29 cellular contexts compared by ENCODE assay signal in the genomic region with DNA sequence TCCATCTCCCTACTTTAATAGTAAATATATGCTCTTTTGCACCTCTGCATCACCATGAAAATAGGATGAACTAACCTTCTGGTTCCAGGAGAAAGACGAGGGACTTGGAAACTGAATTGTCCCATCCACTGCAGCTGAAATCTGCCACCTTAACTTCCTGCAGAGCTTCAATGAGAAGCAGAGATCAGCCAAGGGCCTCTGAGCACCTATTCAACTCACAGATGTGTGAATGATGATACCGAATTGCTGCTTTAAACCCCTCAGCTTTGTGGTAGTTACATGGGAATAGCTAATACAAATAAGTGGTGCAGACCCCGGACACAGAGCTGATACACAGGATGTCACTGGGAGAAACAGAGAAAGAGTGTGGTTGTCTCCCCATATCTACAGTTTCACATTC.
"Had no signal": no experiment of that assay in that cellular context is flagged by ENCODE, and none has a peak within 500 bp of the region (broad histone marks: within the 10 kb centered on the region; RNA-seq: fewer than 3 reads in every experiment).

No MANE protein-coding gene starts in this region.

- H3K9me3 ChIP-seq: left lung, lower lobe of right lung, neutrophil, ovary, right atrium auricular region, stomach, testis, thyroid gland, transverse colon, upper lobe of left lung, vagina had no signal

- H3K27ac ChIP-seq: left lung, lower lobe of right lung, neutrophil, ovary, right atrium auricular region, skin epidermis, stomach, testis, thyroid gland, transverse colon, upper lobe of left lung, vagina had no signal

- H3K27me3 Mint-ChIP-seq: naive thymus-derived CD8-positive, alpha-beta T cell; progenitor cell of endocrine pancreas; stimulated activated naive B cell treated with anti-CD40 and anti-IgM and Interleukin-4, amounts not matched to agents 10 μg/mL and 1 μg/mL and 100 μg/mL, for 72 hours had no signal

- H3K4me1 Mint-ChIP-seq: immature natural killer cell; naive thymus-derived CD8-positive, alpha-beta T cell; nephron; neural crest cell; stimulated activated naive B cell treated with anti-CD40 and anti-IgM and Interleukin-4, amounts not matched to agents 10 μg/mL and 1 μg/mL and 100 μg/mL, for 72 hours had no signal

- H3K4me3 ChIP-seq: left lung, lower lobe of right lung, ovary, right atrium auricular region, skin epidermis, stomach, testis, thyroid gland, transverse colon, upper lobe of left lung, vagina had no signal

- H3K9me3 Mint-ChIP-seq: nephron, neural crest cell had no signal

- H3K27ac Mint-ChIP-seq: immature natural killer cell; naive thymus-derived CD8-positive, alpha-beta T cell; nephron; progenitor cell of endocrine pancreas; stimulated activated naive B cell treated with anti-CD40 and anti-IgM and Interleukin-4, amounts not matched to agents 10 μg/mL and 1 μg/mL and 100 μg/mL, for 72 hours had no signal

- H3K36me3 Mint-ChIP-seq: immature natural killer cell; naive thymus-derived CD8-positive, alpha-beta T cell; stimulated activated naive B cell treated with anti-CD40 and anti-IgM and Interleukin-4, amounts not matched to agents 10 μg/mL and 1 μg/mL and 100 μg/mL, for 72 hours had no signal

- H3K4me3 Mint-ChIP-seq: immature natural killer cell; naive thymus-derived CD8-positive, alpha-beta T cell; nephron; neural crest cell; stimulated activated naive B cell treated with anti-CD40 and anti-IgM and Interleukin-4, amounts not matched to agents 10 μg/mL and 1 μg/mL and 100 μg/mL, for 72 hours had no signal

- H3K36me3 ChIP-seq: left lung, lower lobe of right lung, neutrophil, ovary, right atrium auricular region, stomach, thyroid gland, transverse colon, upper lobe of left lung, vagina had no signal

- ATAC-seq: left colon; left lung; lower lobe of right lung; naive thymus-derived CD8-positive, alpha-beta T cell; sciatic nerve; stimulated activated naive B cell treated with anti-CD40 and anti-IgM and Interleukin-4, amounts not matched to agents 10 μg/mL and 1 μg/mL and 100 μg/mL, for 72 hours; stimulated activated naive CD8-positive, alpha-beta T cell treated with anti-CD3 and anti-CD28 coated beads, Interleukin-15, Interleukin-2, amounts not matched to agents 100 U/mL and 50 U/mL, for 24 hours had no signal

- DNase-seq: hypothalamus; immature natural killer cell; kidney; left colon; left lung; lower lobe of right lung; mammary epithelial cell; mesenchymal stem cell; naive thymus-derived CD8-positive, alpha-beta T cell; ovary; stimulated activated CD4-positive, alpha-beta T cell treated with anti-CD3 and anti-CD28 coated beads, Interleukin-12 subunit alpha, Interleukin-12 subunit beta, amount 100 ng/mL, for 4 hours; stimulated activated CD4-positive, alpha-beta T cell treated with anti-CD3 and anti-CD28 coated beads, Interleukin-15, amount 100 ng/mL, for 24 hours; stimulated activated CD4-positive, alpha-beta T cell treated with anti-CD3 and anti-CD28 coated beads, Interleukin-2, amount 100 ng/mL, for 24 hours; stimulated activated CD4-positive, alpha-beta T cell treated with anti-CD3 and anti-CD28 coated beads, Interleukin-4, amount 100 ng/mL, for 1 hour; stimulated activated naive B cell treated with anti-CD40 and anti-IgM and Interleukin-4, amounts not matched to agents 10 μg/mL and 1 μg/mL and 100 μg/mL, for 72 hours; stimulated activated naive CD8-positive, alpha-beta T cell treated with anti-CD3 and anti-CD28 coated beads, Interleukin-15, Interleukin-2, amounts not matched to agents 100 U/mL and 50 U/mL, for 24 hours; stomach; testis; thyroid gland; transverse colon; upper lobe of left lung had no signal

- H3K4me1 ChIP-seq: left lung, lower lobe of right lung, right atrium auricular region, stomach, testis, thyroid gland, transverse colon, upper lobe of left lung, vagina had no signal

- H3K27me3 ChIP-seq: left lung, neutrophil, ovary, right atrium auricular region, stomach, testis, thyroid gland, transverse colon, upper lobe of left lung, vagina had no signal
